In genomic region chr6:21327326-21328140, GRCh38 we compare ENCODE assay signal across 1 cellular context.
TF ChIP-seq lines count a peak whose summit lies in the region.

No MANE protein-coding gene starts in this region.

TF ChIP-seq in H1, 55 proteins besides CTCF, POLR2A, EP300 and RAD21:
- peak; percentile 57 for TF ChIP-seq TEAD4 (IDR thresholded peaks at IDR 0.05; ENCODE audit: low read depth, low read length)
- TF ChIP-seq CHD1 (IDR thresholded peaks at IDR 0.05; ENCODE audit: low read depth, low read length) = no peak
- TF ChIP-seq SP1 (IDR thresholded peaks at IDR 0.05; ENCODE audit: low read depth, low read length) = no peak
- no peak for TF ChIP-seq BRCA1 (IDR thresholded peaks at IDR 0.05; ENCODE audit: low read depth, low read length)
